ENCODE assay signal across 17 cellular contexts in the genomic region with DNA sequence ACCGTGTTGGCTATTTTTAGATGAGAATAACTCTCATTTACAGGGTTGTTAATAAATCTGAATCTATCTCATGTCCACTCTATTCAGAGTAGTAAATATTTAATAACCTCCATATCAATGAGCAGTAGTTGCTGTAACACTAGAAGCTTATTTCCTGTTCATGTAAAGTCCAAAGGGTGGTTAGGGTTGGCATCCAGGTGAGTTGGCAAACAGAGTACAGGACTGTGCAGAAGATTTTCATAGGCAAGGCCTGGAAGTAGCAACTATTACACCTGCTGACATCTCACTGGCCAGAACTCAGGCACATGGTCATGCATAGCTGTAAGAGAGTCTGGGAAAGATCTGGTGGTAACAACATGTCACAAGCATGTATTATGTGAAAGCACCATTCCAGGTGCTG.
DNase-seq lines count a peak whose midpoint lies in the region; ATAC-seq and TF ChIP-seq lines count a peak whose summit lies in the region.
"Had no signal": no experiment of that assay in that cellular context is flagged by ENCODE, and none has a peak within 500 bp of the region (broad histone marks: within the 10 kb centered on the region; RNA-seq: fewer than 3 reads in every experiment).

No MANE protein-coding gene starts in this region.

- TF ChIP-seq POLR2A in right lobe of liver (IDR thresholded peaks at IDR 0.05), result no peak

- H3K9me3 ChIP-seq in right lobe of liver, result peaks cover 0 to 4% (median 0%) of the 10 kb centered on the region in 4 donors
- H3K9me3 ChIP-seq: Peyer's patch had no signal

- peaks cover 0 to 11% (median 0%) of the 10 kb centered on the region in 4 donors for H3K4me1 ChIP-seq in right lobe of liver
- H3K4me1 ChIP-seq: Peyer's patch had no signal

- H3K27me3 ChIP-seq in right lobe of liver, result no peaks in the 10 kb centered on the region
- H3K27me3 ChIP-seq: BLaER1, Peyer's patch had no signal

- DNase-seq in COLO668 (lab: John Stamatoyannopoulos, UW; ENCODE audit: unreplicated experiment) (peak; percentile 22), NCI-H748 treated with DMSO at 0.1 percent for 48 hours (lab: John Stamatoyannopoulos, UW) (peak; percentile 8), right lobe of liver (peak in 2 of 3 donors; percentile 22 to 65)
- DNase-seq in central memory CD4-positive, alpha-beta T cell, result no peak
- DNase-seq: CD8-positive, alpha-beta T cell; H7; KBM-7; NCI-H1048; NCI-H1436 treated with DMSO at 0.1 percent for 48 hours; NCI-H2029 treated with DMSO at 0.1 percent for 48 hours; NCI-H510A had no signal

- H3K4me3 ChIP-seq in right lobe of liver, result no peak overlapping the region
- H3K4me3 ChIP-seq: BLaER1, Peyer's patch had no signal

- peak; percentile 49 for ATAC-seq in HG02885 (IDR thresholded peaks at IDR 0.05; ENCODE audit: poor library complexity, unreplicated experiment)
- peak; percentile 89 to 100 (median 96) for ATAC-seq in right lobe of liver
- ATAC-seq in HG02571 (IDR thresholded peaks at IDR 0.05; ENCODE audit: unreplicated experiment), result no peak
- no peak for ATAC-seq in GM21423 (IDR thresholded peaks at IDR 0.05; ENCODE audit: unreplicated experiment)
- ATAC-seq: CD8-positive, alpha-beta T cell; Right ventricle myocardium inferior had no signal

- 21% methylated on average over 1 of the region's 1 CpG for WGBS in right lobe of liver (ENCODE audit: insufficient coverage, low coverage, low lambda C conversion rate, missing lambda C conversion rate)

- no peaks in the 10 kb centered on the region for H3K36me3 ChIP-seq in right lobe of liver
- H3K36me3 ChIP-seq: BLaER1, Peyer's patch had no signal

- peak overlapping the region in 1 of 3 donors; percentile 2 for H3K27ac ChIP-seq in right lobe of liver
- H3K27ac ChIP-seq: BLaER1, Peyer's patch had no signal

- intact Hi-C loops in right lobe of liver (cut with DNase I), result no loop called here

- no peak for TF ChIP-seq CTCF in right lobe of liver (IDR thresholded peaks at IDR 0.05)

Comparison
In these comparisons a context has a peak if more than half of its experiments do, and no peak if none do; other contexts are left out.
1. ATAC-seq: peak in HG02885 (single experiment) and right lobe of liver (4 of 4); none in HG02571 (single experiment) and GM21423 (single experiment).